Comparison of ENCODE assay signal across 1 cellular context in the genomic region with DNA sequence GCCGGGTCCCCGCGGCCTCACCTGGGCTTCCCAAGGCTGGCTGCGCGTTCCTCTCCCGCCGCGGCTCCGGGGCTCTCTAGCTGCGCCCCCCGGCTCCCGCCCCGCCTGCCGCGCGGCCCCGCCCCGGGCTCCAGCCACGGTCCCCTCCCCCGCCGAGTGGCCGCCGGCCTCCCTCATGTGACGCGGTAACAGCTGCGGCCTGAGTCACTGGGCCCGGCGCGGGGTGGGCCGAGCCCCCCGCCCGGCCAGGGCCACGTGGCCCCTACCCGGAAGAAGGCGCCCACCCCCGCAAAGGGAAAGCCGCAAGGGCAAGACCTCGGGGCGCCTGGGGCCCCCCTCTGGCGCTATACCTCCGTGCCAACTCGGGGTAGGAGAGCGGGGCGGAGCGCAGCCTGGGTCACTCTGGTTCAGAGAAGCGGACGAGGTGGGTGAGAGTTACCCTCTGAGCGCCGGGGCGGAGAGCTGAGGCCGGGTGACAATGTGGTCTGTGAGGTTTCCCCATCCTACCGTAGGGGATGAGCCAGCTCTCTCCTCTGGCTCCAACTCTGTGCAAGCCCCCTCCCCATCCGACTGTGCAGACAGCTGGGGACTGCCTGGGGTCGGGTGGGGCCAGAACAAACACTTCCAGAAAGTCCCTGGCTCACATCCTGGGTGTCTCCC.
TF ChIP-seq lines count a peak whose summit lies in the region.

A gene with protein sequence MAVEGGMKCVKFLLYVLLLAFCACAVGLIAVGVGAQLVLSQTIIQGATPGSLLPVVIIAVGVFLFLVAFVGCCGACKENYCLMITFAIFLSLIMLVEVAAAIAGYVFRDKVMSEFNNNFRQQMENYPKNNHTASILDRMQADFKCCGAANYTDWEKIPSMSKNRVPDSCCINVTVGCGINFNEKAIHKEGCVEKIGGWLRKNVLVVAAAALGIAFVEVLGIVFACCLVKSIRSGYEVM (minus strand): TSS at position 78 of the 660 bp plus-strand sequence. CDS start 668 bp downstream, outside the sequence.

TF ChIP-seq in K562, 482 proteins besides CTCF, POLR2A, EP300 and RAD21 (continued from another document and continues in another):
- TF ChIP-seq, protein P1, sequence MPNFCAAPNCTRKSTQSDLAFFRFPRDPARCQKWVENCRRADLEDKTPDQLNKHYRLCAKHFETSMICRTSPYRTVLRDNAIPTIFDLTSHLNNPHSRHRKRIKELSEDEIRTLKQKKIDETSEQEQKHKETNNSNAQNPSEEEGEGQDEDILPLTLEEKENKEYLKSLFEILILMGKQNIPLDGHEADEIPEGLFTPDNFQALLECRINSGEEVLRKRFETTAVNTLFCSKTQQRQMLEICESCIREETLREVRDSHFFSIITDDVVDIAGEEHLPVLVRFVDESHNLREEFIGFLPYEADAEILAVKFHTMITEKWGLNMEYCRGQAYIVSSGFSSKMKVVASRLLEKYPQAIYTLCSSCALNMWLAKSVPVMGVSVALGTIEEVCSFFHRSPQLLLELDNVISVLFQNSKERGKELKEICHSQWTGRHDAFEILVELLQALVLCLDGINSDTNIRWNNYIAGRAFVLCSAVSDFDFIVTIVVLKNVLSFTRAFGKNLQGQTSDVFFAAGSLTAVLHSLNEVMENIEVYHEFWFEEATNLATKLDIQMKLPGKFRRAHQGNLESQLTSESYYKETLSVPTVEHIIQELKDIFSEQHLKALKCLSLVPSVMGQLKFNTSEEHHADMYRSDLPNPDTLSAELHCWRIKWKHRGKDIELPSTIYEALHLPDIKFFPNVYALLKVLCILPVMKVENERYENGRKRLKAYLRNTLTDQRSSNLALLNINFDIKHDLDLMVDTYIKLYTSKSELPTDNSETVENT (CRISPR knock-in tag; IDR thresholded peaks at IDR 0.05): 0 out of 2 replicates have a peak, but pooled peaks have one; percentile 9
- TF ChIP-seq ZNF583 (CRISPR knock-in tag; IDR thresholded peaks at IDR 0.05): peak; percentile 21; the same call in 1 of the 2 replicates
- TF ChIP-seq MIER1 (IDR thresholded peaks at IDR 0.05; ENCODE audit: low read depth): no peak
- peak; percentile 96 for TF ChIP-seq ELF2 (CRISPR knock-in tag; IDR thresholded peaks at IDR 0.05)
- no peak for TF ChIP-seq ZNF79 (CRISPR knock-in tag; IDR thresholded peaks at IDR 0.05; ENCODE audit: low read depth)
- TF ChIP-seq, protein P2, sequence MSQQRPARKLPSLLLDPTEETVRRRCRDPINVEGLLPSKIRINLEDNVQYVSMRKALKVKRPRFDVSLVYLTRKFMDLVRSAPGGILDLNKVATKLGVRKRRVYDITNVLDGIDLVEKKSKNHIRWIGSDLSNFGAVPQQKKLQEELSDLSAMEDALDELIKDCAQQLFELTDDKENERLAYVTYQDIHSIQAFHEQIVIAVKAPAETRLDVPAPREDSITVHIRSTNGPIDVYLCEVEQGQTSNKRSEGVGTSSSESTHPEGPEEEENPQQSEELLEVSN (IDR thresholded peaks at IDR 0.05; ENCODE audit: borderline replicate concordance in 1 of 2, extremely low read depth in 1 of 2, insufficient read depth in 1 of 2, insufficient read length in 1 of 2, low read depth in 1 of 2, low read length in 1 of 2, poor library complexity in 1 of 2, severe bottlenecking in 1 of 2): peak; percentile 50 to 81
- no peak for TF ChIP-seq CREBBP (IDR thresholded peaks at IDR 0.05; ENCODE audit: low read depth, low read length)
- TF ChIP-seq BDP1 (IDR thresholded peaks at IDR 0.05; ENCODE audit: insufficient read depth, insufficient read length): no peak
- TF ChIP-seq, protein P3, sequence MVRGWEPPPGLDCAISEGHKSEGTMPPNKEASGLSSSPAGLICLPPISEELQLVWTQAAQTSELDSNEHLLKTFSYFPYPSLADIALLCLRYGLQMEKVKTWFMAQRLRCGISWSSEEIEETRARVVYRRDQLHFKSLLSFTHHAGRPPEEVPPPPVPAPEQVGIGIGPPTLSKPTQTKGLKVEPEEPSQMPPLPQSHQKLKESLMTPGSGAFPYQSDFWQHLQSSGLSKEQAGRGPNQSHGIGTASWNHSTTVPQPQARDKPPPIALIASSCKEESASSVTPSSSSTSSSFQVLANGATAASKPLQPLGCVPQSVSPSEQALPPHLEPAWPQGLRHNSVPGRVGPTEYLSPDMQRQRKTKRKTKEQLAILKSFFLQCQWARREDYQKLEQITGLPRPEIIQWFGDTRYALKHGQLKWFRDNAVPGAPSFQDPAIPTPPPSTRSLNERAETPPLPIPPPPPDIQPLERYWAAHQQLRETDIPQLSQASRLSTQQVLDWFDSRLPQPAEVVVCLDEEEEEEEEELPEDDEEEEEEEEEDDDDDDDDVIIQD (CRISPR knock-in tag; IDR thresholded peaks at IDR 0.05): no peak
- TF ChIP-seq JUN (IDR thresholded peaks at IDR 0.05; ENCODE audit: borderline replicate concordance, low read depth, low read length): peak; percentile 80; the same call in 1 of the 2 replicates
- no peak for TF ChIP-seq JUN (CRISPR knock-in tag; IDR thresholded peaks at IDR 0.05; ENCODE audit: borderline replicate concordance)
- TF ChIP-seq, protein P4, sequence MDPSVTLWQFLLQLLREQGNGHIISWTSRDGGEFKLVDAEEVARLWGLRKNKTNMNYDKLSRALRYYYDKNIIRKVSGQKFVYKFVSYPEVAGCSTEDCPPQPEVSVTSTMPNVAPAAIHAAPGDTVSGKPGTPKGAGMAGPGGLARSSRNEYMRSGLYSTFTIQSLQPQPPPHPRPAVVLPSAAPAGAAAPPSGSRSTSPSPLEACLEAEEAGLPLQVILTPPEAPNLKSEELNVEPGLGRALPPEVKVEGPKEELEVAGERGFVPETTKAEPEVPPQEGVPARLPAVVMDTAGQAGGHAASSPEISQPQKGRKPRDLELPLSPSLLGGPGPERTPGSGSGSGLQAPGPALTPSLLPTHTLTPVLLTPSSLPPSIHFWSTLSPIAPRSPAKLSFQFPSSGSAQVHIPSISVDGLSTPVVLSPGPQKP (CRISPR knock-in tag; IDR thresholded peaks at IDR 0.05): no peak
- TF ChIP-seq FOSL1 (tag; conservative IDR thresholded peaks at IDR 0.05): peak; percentile 98
- no peak for TF ChIP-seq ZFPM2 (CRISPR knock-in tag; IDR thresholded peaks at IDR 0.05)
- TF ChIP-seq SETDB1 (IDR thresholded peaks at IDR 0.05; ENCODE audit: low read length): no peak
- 0 out of 2 replicates have a peak, but pooled peaks have one; percentile 24 for TF ChIP-seq BRD4 (IDR thresholded peaks at IDR 0.05)
- TF ChIP-seq, protein P5, sequence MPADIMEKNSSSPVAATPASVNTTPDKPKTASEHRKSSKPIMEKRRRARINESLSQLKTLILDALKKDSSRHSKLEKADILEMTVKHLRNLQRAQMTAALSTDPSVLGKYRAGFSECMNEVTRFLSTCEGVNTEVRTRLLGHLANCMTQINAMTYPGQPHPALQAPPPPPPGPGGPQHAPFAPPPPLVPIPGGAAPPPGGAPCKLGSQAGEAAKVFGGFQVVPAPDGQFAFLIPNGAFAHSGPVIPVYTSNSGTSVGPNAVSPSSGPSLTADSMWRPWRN (IDR thresholded peaks at IDR 0.05; ENCODE audit: low read depth): 0 out of 2 replicates have a peak, but pooled peaks have one; percentile 39
- 0 out of 2 replicates have a peak, but pooled peaks have one; percentile 40 for TF ChIP-seq THRAP3 (IDR thresholded peaks at IDR 0.05; ENCODE audit: borderline replicate concordance)
- TF ChIP-seq, protein P6, sequence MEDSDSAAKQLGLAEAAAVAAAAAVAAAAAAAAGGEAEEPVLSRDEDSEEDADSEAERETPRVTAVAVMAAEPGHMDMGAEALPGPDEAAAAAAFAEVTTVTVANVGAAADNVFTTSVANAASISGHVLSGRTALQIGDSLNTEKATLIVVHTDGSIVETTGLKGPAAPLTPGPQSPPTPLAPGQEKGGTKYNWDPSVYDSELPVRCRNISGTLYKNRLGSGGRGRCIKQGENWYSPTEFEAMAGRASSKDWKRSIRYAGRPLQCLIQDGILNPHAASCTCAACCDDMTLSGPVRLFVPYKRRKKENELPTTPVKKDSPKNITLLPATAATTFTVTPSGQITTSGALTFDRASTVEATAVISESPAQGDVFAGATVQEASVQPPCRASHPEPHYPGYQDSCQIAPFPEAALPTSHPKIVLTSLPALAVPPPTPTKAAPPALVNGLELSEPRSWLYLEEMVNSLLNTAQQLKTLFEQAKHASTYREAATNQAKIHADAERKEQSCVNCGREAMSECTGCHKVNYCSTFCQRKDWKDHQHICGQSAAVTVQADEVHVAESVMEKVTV (CRISPR knock-in tag; IDR thresholded peaks at IDR 0.05): no peak
- no peak for TF ChIP-seq ZNF3 (CRISPR knock-in tag; IDR thresholded peaks at IDR 0.05)
- TF ChIP-seq MXI1 (IDR thresholded peaks at IDR 0.05; ENCODE audit: low read depth, low read length): peak; percentile 64; the same call in 1 of the 2 replicates
- peak; percentile 71; the same call in 1 of the 2 replicates for TF ChIP-seq TOE1 (IDR thresholded peaks at IDR 0.05; ENCODE audit: borderline replicate concordance)
- no peak for TF ChIP-seq TOE1 (CRISPR knock-in tag; IDR thresholded peaks at IDR 0.05; ENCODE audit: borderline replicate concordance, low read depth)
- no peak for TF ChIP-seq ZNF785 (CRISPR knock-in tag; IDR thresholded peaks at IDR 0.05)
- TF ChIP-seq, protein P7, sequence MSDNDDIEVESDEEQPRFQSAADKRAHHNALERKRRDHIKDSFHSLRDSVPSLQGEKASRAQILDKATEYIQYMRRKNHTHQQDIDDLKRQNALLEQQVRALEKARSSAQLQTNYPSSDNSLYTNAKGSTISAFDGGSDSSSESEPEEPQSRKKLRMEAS (CRISPR knock-in tag; IDR thresholded peaks at IDR 0.05): peak; percentile 91
- peak; percentile 61 for TF ChIP-seq FIP1L1 (IDR thresholded peaks at IDR 0.05; ENCODE audit: low read depth, low read length, poor library complexity, severe bottlenecking)
- peak; percentile 56; the same call in 1 of the 2 replicates for TF ChIP-seq CBFA2T2 (conservative IDR thresholded peaks at IDR 0.05)
- TF ChIP-seq FUS (optimal IDR thresholded peaks at IDR 0.05; ENCODE audit: low read depth, low read length): no peak
- peak; percentile 64 for TF ChIP-seq ARID1B (IDR thresholded peaks at IDR 0.05)
- peak; percentile 61; the same call in 1 of the 2 replicates for TF ChIP-seq GABPB1 (CRISPR knock-in tag; IDR thresholded peaks at IDR 0.05)
- TF ChIP-seq NCOR1 (IDR thresholded peaks at IDR 0.05): peak; percentile 70
- TF ChIP-seq TAF9B (IDR thresholded peaks at IDR 0.05; ENCODE audit: partially characterized antibody): peak; percentile 95
- no peak for TF ChIP-seq TCF3 (CRISPR knock-in tag; IDR thresholded peaks at IDR 0.05)
- TF ChIP-seq BRD9 (IDR thresholded peaks at IDR 0.05; ENCODE audit: low read depth, partially characterized antibody): peak; percentile 53
- TF ChIP-seq ZNF12 (CRISPR knock-in tag; IDR thresholded peaks at IDR 0.05): 0 out of 2 replicates have a peak, but pooled peaks have one; percentile 26
- no peak for TF ChIP-seq SPI1 (IDR thresholded peaks at IDR 0.05; ENCODE audit: borderline replicate concordance, low read depth, low read length)
- TF ChIP-seq, protein P8, sequence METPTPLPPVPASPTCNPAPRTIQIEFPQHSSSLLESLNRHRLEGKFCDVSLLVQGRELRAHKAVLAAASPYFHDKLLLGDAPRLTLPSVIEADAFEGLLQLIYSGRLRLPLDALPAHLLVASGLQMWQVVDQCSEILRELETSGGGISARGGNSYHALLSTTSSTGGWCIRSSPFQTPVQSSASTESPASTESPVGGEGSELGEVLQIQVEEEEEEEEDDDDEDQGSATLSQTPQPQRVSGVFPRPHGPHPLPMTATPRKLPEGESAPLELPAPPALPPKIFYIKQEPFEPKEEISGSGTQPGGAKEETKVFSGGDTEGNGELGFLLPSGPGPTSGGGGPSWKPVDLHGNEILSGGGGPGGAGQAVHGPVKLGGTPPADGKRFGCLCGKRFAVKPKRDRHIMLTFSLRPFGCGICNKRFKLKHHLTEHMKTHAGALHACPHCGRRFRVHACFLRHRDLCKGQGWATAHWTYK (CRISPR knock-in tag; IDR thresholded peaks at IDR 0.05): peak; percentile 67; the same call in 1 of the 2 replicates
- no peak for TF ChIP-seq CSDE1 (IDR thresholded peaks at IDR 0.05)
- no peak; the same call in 1 of the 2 replicates for TF ChIP-seq MBD2 (IDR thresholded peaks at IDR 0.05; ENCODE audit: borderline replicate concordance, low read depth)
- peak; percentile 59 for TF ChIP-seq TAF1 (IDR thresholded peaks at IDR 0.05; ENCODE audit: control insufficient read depth, extremely low read depth, insufficient read depth, low read length, severe bottlenecking)
- TF ChIP-seq PTBP1 (IDR thresholded peaks at IDR 0.05; ENCODE audit: low read depth, low read length): no peak
- TF ChIP-seq, protein P9, sequence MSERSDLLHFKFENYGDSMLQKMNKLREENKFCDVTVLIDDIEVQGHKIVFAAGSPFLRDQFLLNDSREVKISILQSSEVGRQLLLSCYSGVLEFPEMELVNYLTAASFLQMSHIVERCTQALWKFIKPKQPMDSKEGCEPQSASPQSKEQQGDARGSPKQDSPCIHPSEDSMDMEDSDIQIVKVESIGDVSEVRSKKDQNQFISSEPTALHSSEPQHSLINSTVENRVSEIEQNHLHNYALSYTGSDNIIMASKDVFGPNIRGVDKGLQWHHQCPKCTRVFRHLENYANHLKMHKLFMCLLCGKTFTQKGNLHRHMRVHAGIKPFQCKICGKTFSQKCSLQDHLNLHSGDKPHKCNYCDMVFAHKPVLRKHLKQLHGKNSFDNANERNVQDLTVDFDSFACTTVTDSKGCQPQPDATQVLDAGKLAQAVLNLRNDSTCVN (CRISPR knock-in tag; IDR thresholded peaks at IDR 0.05): no peak
- TF ChIP-seq, protein P10, sequence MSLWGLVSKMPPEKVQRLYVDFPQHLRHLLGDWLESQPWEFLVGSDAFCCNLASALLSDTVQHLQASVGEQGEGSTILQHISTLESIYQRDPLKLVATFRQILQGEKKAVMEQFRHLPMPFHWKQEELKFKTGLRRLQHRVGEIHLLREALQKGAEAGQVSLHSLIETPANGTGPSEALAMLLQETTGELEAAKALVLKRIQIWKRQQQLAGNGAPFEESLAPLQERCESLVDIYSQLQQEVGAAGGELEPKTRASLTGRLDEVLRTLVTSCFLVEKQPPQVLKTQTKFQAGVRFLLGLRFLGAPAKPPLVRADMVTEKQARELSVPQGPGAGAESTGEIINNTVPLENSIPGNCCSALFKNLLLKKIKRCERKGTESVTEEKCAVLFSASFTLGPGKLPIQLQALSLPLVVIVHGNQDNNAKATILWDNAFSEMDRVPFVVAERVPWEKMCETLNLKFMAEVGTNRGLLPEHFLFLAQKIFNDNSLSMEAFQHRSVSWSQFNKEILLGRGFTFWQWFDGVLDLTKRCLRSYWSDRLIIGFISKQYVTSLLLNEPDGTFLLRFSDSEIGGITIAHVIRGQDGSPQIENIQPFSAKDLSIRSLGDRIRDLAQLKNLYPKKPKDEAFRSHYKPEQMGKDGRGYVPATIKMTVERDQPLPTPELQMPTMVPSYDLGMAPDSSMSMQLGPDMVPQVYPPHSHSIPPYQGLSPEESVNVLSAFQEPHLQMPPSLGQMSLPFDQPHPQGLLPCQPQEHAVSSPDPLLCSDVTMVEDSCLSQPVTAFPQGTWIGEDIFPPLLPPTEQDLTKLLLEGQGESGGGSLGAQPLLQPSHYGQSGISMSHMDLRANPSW (CRISPR knock-in tag; IDR thresholded peaks at IDR 0.05): 0 out of 2 replicates have a peak, but pooled peaks have one; percentile 19
- TF ChIP-seq NFRKB (IDR thresholded peaks at IDR 0.05; ENCODE audit: low read depth): peak; percentile 86
- 0 out of 2 replicates have a peak, but pooled peaks have one; percentile 76 for TF ChIP-seq SMAD4 (CRISPR knock-in tag; conservative IDR thresholded peaks at IDR 0.05)
- TF ChIP-seq SIRT6 (IDR thresholded peaks at IDR 0.05; ENCODE audit: low read depth, low read length): no peak
- TF ChIP-seq TBL1XR1 (IDR thresholded peaks at IDR 0.05; ENCODE audit: low read length in 2 of 2): peak in 1 of 2 experiments; percentile 56; a peak in 1 of 4 replicates
- TF ChIP-seq FOXP1 (CRISPR knock-in tag; IDR thresholded peaks at IDR 0.05): peak; percentile 26; the same call in 1 of the 2 replicates
- 0 out of 2 replicates have a peak, but pooled peaks have one; percentile 17 for TF ChIP-seq SMARCA4 (IDR thresholded peaks at IDR 0.05)
- TF ChIP-seq NFIC (IDR thresholded peaks at IDR 0.05): peak; percentile 42
- no peak for TF ChIP-seq EHMT2 (IDR thresholded peaks at IDR 0.05)
